ENCODE assay signal across 23 cellular contexts in the genomic region with DNA sequence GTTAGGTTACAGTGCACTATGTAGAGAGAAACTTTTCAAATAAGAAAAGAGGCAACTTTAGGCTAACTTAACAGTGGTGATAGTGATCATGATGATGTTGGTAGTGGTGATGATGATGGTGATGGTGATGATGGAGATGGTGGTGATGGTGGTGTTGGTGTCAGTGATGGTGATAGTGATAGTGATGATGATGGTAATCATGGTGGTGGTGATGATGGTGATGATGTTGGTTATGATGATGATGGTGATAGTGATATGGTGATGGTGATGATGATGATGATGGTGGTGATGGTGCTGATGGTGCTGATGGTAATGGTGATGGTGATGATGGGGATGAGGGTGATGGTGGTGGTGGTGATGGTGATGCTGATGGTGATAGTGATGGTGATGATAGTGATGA.
"Had no signal": no experiment of that assay in that cellular context is flagged by ENCODE, and none has a peak within 500 bp of the region (broad histone marks: within the 10 kb centered on the region; RNA-seq: fewer than 3 reads in every experiment).

No MANE protein-coding gene starts in this region.

- H3K4me3 Mint-ChIP-seq: naive thymus-derived CD4-positive, alpha-beta T cell; neural crest cell had no signal

- H3K4me3 ChIP-seq: dorsolateral prefrontal cortex, esophagus muscularis mucosa, gastroesophageal sphincter, lung, ovary, right atrium auricular region, stomach, uterus had no signal

- H3K36me3 ChIP-seq: esophagus muscularis mucosa, gastroesophageal sphincter, ovary, right atrium auricular region, stomach, uterus had no signal

- H3K27ac ChIP-seq: epithelial cell of prostate, esophagus muscularis mucosa, gastroesophageal sphincter, ovary, right atrium auricular region, stomach, uterus had no signal

- H3K4me1 ChIP-seq: esophagus muscularis mucosa, gastroesophageal sphincter, uterus had no signal

- ATAC-seq: gastroesophageal sphincter; left cardiac atrium; left ventricle myocardium superior; naive thymus-derived CD4-positive, alpha-beta T cell had no signal

- DNase-seq: cortex of kidney; dorsolateral prefrontal cortex; effector memory CD4-positive, alpha-beta T cell; kidney; left cardiac atrium; left ventricle myocardium superior; naive thymus-derived CD4-positive, alpha-beta T cell; nucleus accumbens; ovary; small intestine; stimulated activated CD4-positive, alpha-beta T cell treated with anti-CD3 and anti-CD28 coated beads, Interleukin-12 subunit alpha, Interleukin-12 subunit beta, amount 100 ng/mL, for 4 hours; stimulated activated naive CD4-positive, alpha-beta T cell; stomach; substantia nigra; trophoblast cell; uterus had no signal

- H3K9me3 ChIP-seq: esophagus muscularis mucosa, gastroesophageal sphincter, ovary, right atrium auricular region, stomach, uterus had no signal

- FAIRE-seq: endometrium, kidney, small intestine had no signal

- H3K27me3 Mint-ChIP-seq: naive thymus-derived CD4-positive, alpha-beta T cell had no signal

- H3K27me3 ChIP-seq: ovary, right atrium auricular region, stomach, uterus had no signal
